Comparison of ENCODE assay signal across 8 cellular contexts in the genomic region with DNA sequence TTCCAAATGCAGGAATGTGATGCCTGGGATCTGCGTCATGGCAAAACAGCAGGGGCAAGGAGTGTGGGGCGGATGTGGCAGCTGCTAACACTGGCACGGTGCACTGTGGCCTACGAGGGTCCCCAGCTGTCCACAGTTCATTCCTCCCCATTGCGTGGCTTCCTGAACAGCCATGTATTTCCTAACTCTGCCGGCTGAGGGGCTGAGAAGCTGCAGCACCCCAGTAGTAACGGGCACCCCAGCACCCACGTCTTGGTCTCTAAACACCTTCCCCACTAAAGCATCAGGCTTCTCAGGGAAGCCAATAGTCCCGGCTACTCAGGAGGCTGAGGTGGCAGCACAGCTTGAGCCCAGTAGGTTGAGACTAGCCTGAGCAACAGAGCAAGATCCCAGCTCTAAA.
"Had no signal": no experiment of that assay in that cellular context is flagged by ENCODE, and none has a peak within 500 bp of the region (broad histone marks: within the 10 kb centered on the region; RNA-seq: fewer than 3 reads in every experiment).

No MANE protein-coding gene starts in this region.

- H3K9ac ChIP-seq: KMS-11 had no signal

- DNase-seq: H9, HCEC 1CT, KBM-7 had no signal

- H2AFZ ChIP-seq: GM23338 had no signal

- FAIRE-seq: H1, H54, HTR-8/SVneo had no signal

- H3K4me3 ChIP-seq: GM23338 had no signal

- ATAC-seq: GM23338 had no signal

- H3K27ac ChIP-seq: KMS-11 had no signal

- H3K4me2 ChIP-seq: GM23338, KMS-11 had no signal
